Comparison of ENCODE assay signal across 28 cellular contexts in the genomic region with DNA sequence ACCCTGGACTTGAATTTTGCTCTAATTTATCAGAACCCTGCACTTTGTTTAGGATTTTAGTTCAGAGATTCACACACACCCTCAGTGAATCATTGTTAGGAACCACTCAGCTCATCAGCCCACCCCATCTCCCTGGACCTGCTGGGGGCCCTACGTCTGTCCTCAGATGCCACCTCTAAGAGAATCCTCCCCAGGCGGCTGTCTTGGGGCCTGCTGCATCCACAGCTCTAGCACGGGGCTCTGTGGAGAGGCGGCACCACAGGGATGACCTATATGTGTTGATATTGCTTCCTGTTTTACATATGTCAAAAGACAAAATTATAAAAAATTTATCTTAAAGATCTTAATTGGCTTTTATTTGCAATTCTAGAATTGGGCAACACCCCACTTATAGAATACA. TPM values are rescaled to one million over a fixed set of nuclear protein-coding genes. Genes with fewer than 3 reads are reported as not detected.
"Had no signal": no experiment of that assay in that cellular context is flagged by ENCODE, and none has a peak within 500 bp of the region (broad histone marks: within the 10 kb centered on the region; RNA-seq: fewer than 3 reads in every experiment).

No MANE protein-coding gene starts in this region.

- H3K4me1 Mint-ChIP-seq: activated CD4-positive, alpha-beta memory T cell treated with anti-CD3 and anti-CD28 coated beads, Interleukin-2, amount 10 ng/mL, durations not matched to agents 7 days and 5 days; activated CD4-positive, alpha-beta T cell treated with anti-CD3 and anti-CD28 coated beads, Interleukin-2, amount 10 ng/mL, durations not matched to agents 7 days and 5 days; central memory CD8-positive, alpha-beta T cell; naive thymus-derived CD4-positive, alpha-beta T cell; neural crest cell; T-helper 17 cell; WTC11 had no signal

- H3K27me3 ChIP-seq: gastrocnemius medialis, upper lobe of right lung had no signal

- H3K36me3 ChIP-seq: gastrocnemius medialis, thoracic aorta, upper lobe of right lung had no signal

- DNase-seq: activated CD4-positive, alpha-beta memory T cell treated with anti-CD3 and anti-CD28 coated beads, Interleukin-2, amount 10 ng/mL, durations not matched to agents 7 days and 5 days; activated CD4-positive, alpha-beta T cell treated with anti-CD3 and anti-CD28 coated beads for 1 hour; activated CD4-positive, alpha-beta T cell treated with anti-CD3 and anti-CD28 coated beads, Interleukin-2, amount 10 ng/mL, durations not matched to agents 7 days and 5 days; activated CD8-positive, alpha-beta memory T cell treated with anti-CD3 and anti-CD28 coated beads, Interleukin-2, amount 50 U/mL, for 48 hours; activated gamma-delta T cell; activated naive CD4-positive, alpha-beta T cell treated with anti-CD3 and anti-CD28 coated beads, Interleukin-2, amount 50 U/mL, for 16 hours; activated T-cell treated with anti-CD3 and anti-CD28 coated beads, Interleukin-2, amount 50 U/mL, for 24 hours; amygdala; effector memory CD4-positive, alpha-beta T cell; erythroblast; gastrocnemius medialis; glutamatergic neuron; islet precursor cell; left ventricle myocardium superior; occipital lobe; stimulated activated CD4-positive, alpha-beta T cell treated with anti-CD3 and anti-CD28 coated beads, Interleukin-4, amount 100 ng/mL, for 1 hour; stimulated activated naive CD8-positive, alpha-beta T cell treated with anti-CD3 and anti-CD28 coated beads, Interleukin-15, Interleukin-2, amounts not matched to agents 100 U/mL and 50 U/mL, for 24 hours; SW 1271; T-helper 17 cell; T1000; upper lobe of right lung had no signal

- H3K4me3 Mint-ChIP-seq: activated CD4-positive, alpha-beta memory T cell treated with anti-CD3 and anti-CD28 coated beads, Interleukin-2, amount 10 ng/mL, durations not matched to agents 7 days and 5 days; activated CD4-positive, alpha-beta T cell treated with anti-CD3 and anti-CD28 coated beads, Interleukin-2, amount 10 ng/mL, durations not matched to agents 7 days and 5 days; activated T-cell treated with anti-CD3 and anti-CD28 coated beads, Interleukin-2, amount 50 U/mL, for 24 hours; central memory CD8-positive, alpha-beta T cell; naive thymus-derived CD4-positive, alpha-beta T cell; neural crest cell; T-helper 17 cell; WTC11 had no signal

- H3K4me1 ChIP-seq: gastrocnemius medialis, upper lobe of right lung had no signal

- H3K27ac ChIP-seq: gastrocnemius medialis, thoracic aorta, upper lobe of right lung had no signal

- H3K27ac Mint-ChIP-seq: activated CD4-positive, alpha-beta memory T cell treated with anti-CD3 and anti-CD28 coated beads, Interleukin-2, amount 10 ng/mL, durations not matched to agents 7 days and 5 days; activated CD4-positive, alpha-beta T cell treated with anti-CD3 and anti-CD28 coated beads, Interleukin-2, amount 10 ng/mL, durations not matched to agents 7 days and 5 days; activated T-cell treated with anti-CD3 and anti-CD28 coated beads, Interleukin-2, amount 50 U/mL, for 24 hours; naive thymus-derived CD4-positive, alpha-beta T cell; T-helper 17 cell; WTC11 had no signal

- H3K4me3 ChIP-seq: gastrocnemius medialis, thoracic aorta, upper lobe of right lung had no signal

- H3K9me3 Mint-ChIP-seq: activated CD4-positive, alpha-beta memory T cell treated with anti-CD3 and anti-CD28 coated beads, Interleukin-2, amount 10 ng/mL, durations not matched to agents 7 days and 5 days; activated CD4-positive, alpha-beta T cell treated with anti-CD3 and anti-CD28 coated beads, Interleukin-2, amount 10 ng/mL, durations not matched to agents 7 days and 5 days; activated T-cell treated with anti-CD3 and anti-CD28 coated beads, Interleukin-2, amount 50 U/mL, for 24 hours; central memory CD8-positive, alpha-beta T cell; neural crest cell; WTC11 had no signal

- H3K9me3 ChIP-seq: gastrocnemius medialis, thoracic aorta, upper lobe of right lung had no signal

- H3K36me3 Mint-ChIP-seq: naive thymus-derived CD4-positive, alpha-beta T cell; WTC11 had no signal

- ATAC-seq: gastrocnemius medialis; left ventricle myocardium superior; naive thymus-derived CD4-positive, alpha-beta T cell; stimulated activated naive CD8-positive, alpha-beta T cell treated with anti-CD3 and anti-CD28 coated beads, Interleukin-15, Interleukin-2, amounts not matched to agents 100 U/mL and 50 U/mL, for 24 hours; T-helper 17 cell; WTC11 had no signal

RNA-seq across cellular contexts. Expression of a gene that starts 1.2 kb away (rescaled TPM):
- total RNA-seq: bronchial epithelial cell, dermis blood vessel endothelial cell, occipital lobe, WTC11 had no signal
- polyA plus RNA-seq: naive thymus-derived CD4-positive, alpha-beta T cell had no signal
